ENCODE assay signal across 10 cellular contexts in the genomic region with DNA sequence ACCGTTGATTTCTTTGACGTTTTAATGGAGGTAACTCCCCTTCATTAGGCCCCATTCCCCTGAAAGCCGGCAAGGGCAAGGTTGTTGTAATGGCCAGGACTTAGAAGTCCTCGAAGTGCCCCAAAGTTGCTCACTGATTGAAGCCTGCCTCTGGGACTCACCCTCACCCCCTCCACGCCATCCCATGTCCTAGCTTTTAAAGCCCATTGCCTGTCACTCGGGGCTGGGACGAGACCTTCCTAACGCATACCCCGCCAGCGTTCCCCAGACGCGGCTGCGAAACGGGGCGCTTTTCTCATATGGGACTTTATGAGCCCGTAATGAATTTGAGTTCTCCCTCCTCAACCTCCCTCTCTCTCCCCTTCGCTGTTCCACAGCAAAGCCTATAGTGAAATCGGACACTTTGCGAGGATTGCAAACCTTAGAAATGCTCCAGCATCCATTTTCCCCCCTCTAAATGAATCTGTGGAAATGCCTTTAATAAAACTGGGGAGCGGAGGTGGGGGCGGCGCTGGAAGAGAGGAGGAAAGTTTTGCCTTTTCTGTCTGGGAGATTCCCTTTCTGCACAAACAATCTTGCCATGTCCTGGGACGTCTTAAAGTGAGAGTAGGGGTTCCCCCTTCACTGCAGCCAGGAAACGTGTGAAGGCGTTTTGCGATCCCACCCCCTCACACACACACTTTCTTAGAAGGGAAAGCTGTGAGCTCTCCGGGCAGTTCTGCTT. TPM values are rescaled to one million over a fixed set of nuclear protein-coding genes. Genes with fewer than 3 reads are reported as not detected.
A peak's percentile ranks its signal among the peaks of the same experiment; 100 is the strongest.
DNase-seq lines count a peak whose midpoint lies in the region; ATAC-seq and TF ChIP-seq lines count a peak whose summit lies in the region.
"Had no signal": no experiment of that assay in that cellular context is flagged by ENCODE, and none has a peak within 500 bp of the region (broad histone marks: within the 10 kb centered on the region; RNA-seq: fewer than 3 reads in every experiment).

No MANE protein-coding gene starts in this region.

- no peaks in the 10 kb centered on the region for H3K27me3 ChIP-seq in PC-9 (ENCODE audit: insufficient read depth, low read depth)
- H3K27me3 ChIP-seq in fibroblast of lung (ENCODE audit: control insufficient read depth, insufficient read depth, low read length): no peaks in the 10 kb centered on the region

- H3K79me2 ChIP-seq in PC-9 (ENCODE audit: low read depth) (no peaks in the 10 kb centered on the region), fibroblast of lung (ENCODE audit: control insufficient read depth, insufficient read depth, low read length) (peaks cover 4% of the 10 kb centered on the region)

- H3K9ac ChIP-seq in fibroblast of lung (ENCODE audit: insufficient read depth, low read length): peak overlapping the region; percentile 74

- H3F3A ChIP-seq in PC-9 (ENCODE audit: insufficient read depth, low read depth): peaks cover 21% of the 10 kb centered on the region

- BruUV-seq in PC-9 (replicated peaks; lab: Mats Ljungman, UMichigan): TSS peak; percentile 44

- peak overlapping the region; percentile 63 for H3K4me3 ChIP-seq in PC-9
- H3K4me3 ChIP-seq in fibroblast of lung (replicated peaks in 1 of 4; ENCODE audit: control extremely low read depth in 1 of 4, insufficient read depth in 1 of 4, low read depth in 3 of 4, low read length in 4 of 4): peak overlapping the region; percentile 78 to 94 (median 82)

- no peaks in the 10 kb centered on the region for H3K9me2 ChIP-seq in PC-9 (ENCODE audit: insufficient read depth)

- DNase-seq in AG20443 (ENCODE audit: low spot score): peak; percentile 28
- DNase-seq in PC-9: no peak
- DNase-seq in fibroblast of lung (ENCODE audit: low read depth in 2 of 2): peak; percentile 62 to 81
- DNase-seq in omental fat pad (ENCODE audit: low spot score): no peak
- DNase-seq in NOMO-1 treated with DMSO at 0.1 percent for 48 hours (lab: John Stamatoyannopoulos, UW; ENCODE audit: unreplicated experiment): no peak
- DNase-seq in activated CD4-positive, CD25-positive, alpha-beta regulatory T cell treated with anti-CD3 and anti-CD28 coated beads, Interleukin-2, amount 50 U/mL, for 72 hours: no peak
- no peak for DNase-seq in left colon
- no peak for DNase-seq in NCI-H146 (lab: John Stamatoyannopoulos, UW)
- DNase-seq: NCI-H2029 had no signal

- POLR2A ChIA-PET in PC-9 (lab: Charles Lee; ENCODE audit: unreplicated experiment): no interaction called here

- H3K4me1 ChIP-seq in PC-9 (replicated peaks; ENCODE audit: insufficient read depth) (peaks cover 38% of the 10 kb centered on the region), fibroblast of lung (ENCODE audit: control insufficient read depth, extremely low read depth, insufficient read depth, low read length) (peaks cover 16% of the 10 kb centered on the region)

- CTCF ChIA-PET in PC-9 (lab: Charles Lee): interaction anchor here (1.4 kb wide), 1 partner anchor 11 kb away, joined by 3 read pairs; no protein-coding TSS in a partner anchor

- H3K36me3 ChIP-seq in PC-9 (ENCODE audit: low read depth) (no peaks in the 10 kb centered on the region), fibroblast of lung (ENCODE audit: control insufficient read depth, insufficient read depth, low read length) (no peaks in the 10 kb centered on the region)

- H3K27ac ChIP-seq in PC-9: no peak overlapping the region
- H3K27ac ChIP-seq in fibroblast of lung (ENCODE audit: insufficient read depth, low read length): peak overlapping the region; percentile 89

- peak; percentile 53 for ATAC-seq in omental fat pad (ENCODE audit: low FRiP score)
- ATAC-seq in left colon: no peak
- ATAC-seq: stimulated activated effector memory CD8-positive, alpha-beta T cell treated with anti-CD3 and anti-CD28 coated beads, Interleukin-12 subunit alpha, Interleukin-12 subunit beta, amount 100 ng/mL, for 72 hours had no signal

- no peaks in the 10 kb centered on the region for H3K9me3 ChIP-seq in PC-9 (ENCODE audit: insufficient read depth, low read depth)
- H3K9me3 ChIP-seq in fibroblast of lung (ENCODE audit: control insufficient read depth, insufficient read depth, low read depth, low read length): no peaks in the 10 kb centered on the region

- no peaks in the 10 kb centered on the region for H4K20me1 ChIP-seq in PC-9 (ENCODE audit: insufficient read depth)
- H4K20me1 ChIP-seq in fibroblast of lung (ENCODE audit: control insufficient read depth, extremely low read depth, insufficient read depth, low read length): no peaks in the 10 kb centered on the region

- no peak for TF ChIP-seq CTCF in PC-9 (conservative IDR thresholded peaks at IDR 0.05)
- no peak for TF ChIP-seq CTCF in fibroblast of lung (conservative IDR thresholded peaks at IDR 0.05 in 1 of 2, IDR thresholded peaks at IDR 0.05 in 1 of 2; ENCODE audit: low read depth in 1 of 2, low read length in 2 of 2)
- TF ChIP-seq CTCF in omental fat pad (IDR thresholded peaks at IDR 0.05): no peak

- H2AFZ ChIP-seq in PC-9 (peak overlapping the region; percentile 72), fibroblast of lung (ENCODE audit: low read length) (peak overlapping the region; percentile 84)

- intact Hi-C loops in PC-9 (cut with micrococcal nuclease; ENCODE audit: unreplicated experiment): loop anchor here (5.0 to 10.0 kb wide), 4 partner anchors 130 to 492 kb away; no protein-coding TSS in a partner anchor
- intact Hi-C loops in left colon (cut with DNase I, micrococcal nuclease): no loop called here

- H3K4me2 ChIP-seq in PC-9 (peak overlapping the region; percentile 88), fibroblast of lung (ENCODE audit: extremely low read depth, insufficient read depth, low read length) (peak overlapping the region; percentile 99)

RNA-seq across cellular contexts. Expression of gene PAPPA, which starts 1.5 kb away (rescaled TPM):
- total RNA-seq in PC-9 (2021) (3.4 and 3.9 TPM in 2 replicates), fibroblast of lung (33.4 and 45.7 TPM in 2 replicates), omental fat pad (10 to 100 TPM in 3 of 4 donors, 1 to 10 TPM in 1; 9.6 to 35.3 (median 14.9) TPM), left colon (1 to 10 TPM in 1 of 2 donors, under 1 TPM in 1; 0.82 to 1.6 TPM)
- polyA plus RNA-seq in fibroblast of lung: 5.0 and 8.8 TPM in 2 replicates
- 3.0 and 6.5 TPM in 2 replicates for polyA plus RNA-seq in fibroblast of lung (2012)
- polyA minus RNA-seq in fibroblast of lung (ENCODE audit: low replicate concordance): 21.7 and 27.5 TPM in 2 replicates

Comparison
In these comparisons a context has a peak if more than half of its experiments do, and no peak if none do; other contexts are left out.
1. DNase-seq: peak in AG20443 (single experiment) and fibroblast of lung (2 of 2); none in PC-9 (0 of 2), omental fat pad (single experiment), NOMO-1 treated with DMSO at 0.1 percent for 48 hours (single experiment), activated CD4-positive, CD25-positive, alpha-beta regulatory T cell treated with anti-CD3 and anti-CD28 coated beads, Interleukin-2, amount 50 U/mL, for 72 hours (single experiment), left colon (0 of 2) and NCI-H146 (single experiment).